Comparison of ENCODE assay signal across 8 cellular contexts in genomic region chr14:104393898-104394605, GRCh38.
DNase-seq lines count a peak whose midpoint lies in the region; ATAC-seq lines count a peak whose summit lies in the region.

No MANE protein-coding gene starts in this region.

- peaks cover 11% of the 10 kb centered on the region for H3K9me3 Mint-ChIP-seq in activated T-cell treated with anti-CD3 and anti-CD28 coated beads, Interleukin-2, amount 50 U/mL, for 24 hours
- H3K9me3 Mint-ChIP-seq in stimulated activated naive CD8-positive, alpha-beta T cell treated with anti-CD3 and anti-CD28 coated beads, Interleukin-15, amount 100 ng/mL, for 72 hours: peaks cover 7 to 16% of the 10 kb centered on the region in 2 donors

- peak overlapping the region; percentile 86 for H3K27ac Mint-ChIP-seq in activated T-cell treated with anti-CD3 and anti-CD28 coated beads, Interleukin-2, amount 50 U/mL, for 24 hours
- peak overlapping the region in 1 of 2 donors; percentile 89 for H3K27ac Mint-ChIP-seq in stimulated activated naive CD8-positive, alpha-beta T cell treated with anti-CD3 and anti-CD28 coated beads, Interleukin-15, amount 100 ng/mL, for 72 hours

- no peaks in the 10 kb centered on the region for H3K27me3 Mint-ChIP-seq in activated T-cell treated with anti-CD3 and anti-CD28 coated beads, Interleukin-2, amount 50 U/mL, for 24 hours
- H3K27me3 Mint-ChIP-seq in stimulated activated naive CD8-positive, alpha-beta T cell treated with anti-CD3 and anti-CD28 coated beads, Interleukin-15, amount 100 ng/mL, for 72 hours: no peaks in the 10 kb centered on the region

- no peaks in the 10 kb centered on the region for H3K36me3 Mint-ChIP-seq in activated T-cell treated with anti-CD3 and anti-CD28 coated beads, Interleukin-2, amount 50 U/mL, for 24 hours (ENCODE audit: low read depth)

- peak overlapping the region; percentile 27 for H3K4me3 Mint-ChIP-seq in activated T-cell treated with anti-CD3 and anti-CD28 coated beads, Interleukin-2, amount 50 U/mL, for 24 hours
- peak overlapping the region in 1 of 2 donors; percentile 60 for H3K4me3 Mint-ChIP-seq in stimulated activated naive CD8-positive, alpha-beta T cell treated with anti-CD3 and anti-CD28 coated beads, Interleukin-15, amount 100 ng/mL, for 72 hours

- ATAC-seq in left lobe of liver: no peak
- ATAC-seq in stimulated activated naive CD8-positive, alpha-beta T cell treated with anti-CD3 and anti-CD28 coated beads, Interleukin-15, amount 100 ng/mL, for 72 hours: peak; percentile 76
- no peak for ATAC-seq in HG03460 (IDR thresholded peaks at IDR 0.05; ENCODE audit: unreplicated experiment)
- no peak for ATAC-seq in HG02973 (IDR thresholded peaks at IDR 0.05; ENCODE audit: unreplicated experiment)

- peak; percentile 30 to 67 for DNase-seq in NCI-H524 (lab: John Stamatoyannopoulos, UW)
- peak; percentile 67 for DNase-seq in activated T-cell treated with anti-CD3 and anti-CD28 coated beads, Interleukin-2, amount 50 U/mL, for 24 hours
- DNase-seq in left lobe of liver (ENCODE audit: low spot score): peak; percentile 39
- DNase-seq in stimulated activated naive CD8-positive, alpha-beta T cell treated with anti-CD3 and anti-CD28 coated beads, Interleukin-15, amount 100 ng/mL, for 72 hours: peak; percentile 49 to 52
- DNase-seq in NCI-H146 treated with DMSO at 0.1 percent for 48 hours (lab: John Stamatoyannopoulos, UW; ENCODE audit: unreplicated experiment): no peak
- no peak for DNase-seq in NCI-H345 (lab: John Stamatoyannopoulos, UW)

- peaks cover 69% of the 10 kb centered on the region for H3K4me1 Mint-ChIP-seq in activated T-cell treated with anti-CD3 and anti-CD28 coated beads, Interleukin-2, amount 50 U/mL, for 24 hours (ENCODE audit: low read depth)
- peaks cover 78% of the 10 kb centered on the region for H3K4me1 Mint-ChIP-seq in stimulated activated naive CD8-positive, alpha-beta T cell treated with anti-CD3 and anti-CD28 coated beads, Interleukin-15, amount 100 ng/mL, for 72 hours

Comparison
In these comparisons a context has a peak if more than half of its experiments do, and no peak if none do; other contexts are left out.
1. DNase-seq: peak in NCI-H524 (2 of 2), activated T-cell treated with anti-CD3 and anti-CD28 coated beads, Interleukin-2, amount 50 U/mL, for 24 hours (single experiment), left lobe of liver (single experiment) and stimulated activated naive CD8-positive, alpha-beta T cell treated with anti-CD3 and anti-CD28 coated beads, Interleukin-15, amount 100 ng/mL, for 72 hours (2 of 2); none in NCI-H146 treated with DMSO at 0.1 percent for 48 hours (single experiment) and NCI-H345 (single experiment).